Comparison of ENCODE assay signal across 13 cellular contexts in the genomic region with DNA sequence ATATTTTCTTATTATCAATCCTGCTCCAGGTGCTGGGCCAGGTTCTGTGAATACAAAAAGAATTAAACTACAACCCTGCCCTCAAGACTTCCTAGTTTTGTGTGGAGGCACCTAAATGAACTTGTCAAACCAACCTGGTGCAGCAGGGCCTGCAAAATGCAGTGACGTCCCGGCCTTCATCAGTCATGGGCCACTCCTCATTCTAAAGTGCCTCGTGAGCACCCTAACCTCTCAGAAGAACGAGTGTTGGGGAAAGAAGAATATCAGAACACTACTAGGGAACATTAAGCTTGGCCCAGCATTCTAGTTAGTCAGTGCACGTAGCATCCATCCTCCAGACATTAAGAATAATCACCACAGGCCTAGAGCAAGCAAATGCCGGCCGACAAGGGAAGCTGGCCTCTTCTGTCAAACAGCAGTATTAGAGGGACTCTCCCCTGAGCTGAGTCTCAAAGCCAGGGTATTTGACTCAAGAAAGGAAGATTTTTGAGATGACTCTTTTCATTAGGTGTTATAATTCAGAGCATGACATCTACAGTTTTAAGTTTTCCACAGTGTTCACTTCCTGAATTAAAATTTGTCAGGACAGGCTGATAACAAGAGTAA.
DNase-seq lines count a peak whose midpoint lies in the region; ATAC-seq, FAIRE-seq and TF ChIP-seq lines count a peak whose summit lies in the region.
"Had no signal": no experiment of that assay in that cellular context is flagged by ENCODE, and none has a peak within 500 bp of the region (broad histone marks: within the 10 kb centered on the region; RNA-seq: fewer than 3 reads in every experiment).

No MANE protein-coding gene starts in this region.

- H3K27ac Mint-ChIP-seq in CD14-positive monocyte: no peak overlapping the region
- H3K27ac Mint-ChIP-seq: activated B cell treated with CpG ODN at 0.5 μM for 24 hours; activated T-helper 1 cell treated with anti-CD3 and anti-CD28 coated beads, Interleukin-12 subunit alpha, Interleukin-12 subunit beta, Interleukin-2, Interleukin-4 antibody, amounts not matched to agents 30 ng/mL and 10 ng/mL and 1 ng/mL, durations not matched to agents 14 hours and 24 hours and 36 hours had no signal

- H3K9me3 Mint-ChIP-seq in CD14-positive monocyte: no peaks in the 10 kb centered on the region
- H3K9me3 Mint-ChIP-seq: activated B cell treated with CpG ODN at 0.5 μM for 24 hours; activated T-helper 1 cell treated with anti-CD3 and anti-CD28 coated beads, Interleukin-12 subunit alpha, Interleukin-12 subunit beta, Interleukin-2, Interleukin-4 antibody, amounts not matched to agents 30 ng/mL and 10 ng/mL and 1 ng/mL, durations not matched to agents 14 hours and 24 hours and 36 hours had no signal

- TF ChIP-seq EP300 in gastroesophageal sphincter (IDR thresholded peaks at IDR 0.05): no peak

- ATAC-seq in gastroesophageal sphincter: peak; percentile 40
- ATAC-seq in pancreas: peak in 3 of 4 donors; percentile 29 to 39 (median 37)
- no peak for ATAC-seq in aorta (ENCODE audit: low FRiP score)

- no peak for TF ChIP-seq POLR2A in adrenal gland (IDR thresholded peaks at IDR 0.05)
- TF ChIP-seq POLR2A in gastroesophageal sphincter (IDR thresholded peaks at IDR 0.05): no peak

- H3K4me3 ChIP-seq in adrenal gland (no peak overlapping the region), gastroesophageal sphincter (no peak overlapping the region), pancreas (no peak overlapping the region), aorta (ENCODE audit: low read length in 2 of 2) (no peak overlapping the region)
- H3K4me3 ChIP-seq: PC-9 had no signal

- H3K27ac ChIP-seq in adrenal gland: peak overlapping the region; percentile 25 to 90 (median 78)
- peak overlapping the region; percentile 65 to 83 (median 75) for H3K27ac ChIP-seq in gastroesophageal sphincter
- H3K27ac ChIP-seq in pancreas: peak overlapping the region in 2 of 4 donors; percentile 6 to 20
- peak overlapping the region; percentile 52 to 81 for H3K27ac ChIP-seq in aorta (ENCODE audit: low read depth in 1 of 2, low read length in 2 of 2)
- H3K27ac ChIP-seq: parathyroid adenoma, PC-9 had no signal

- H3K36me3 Mint-ChIP-seq in CD14-positive monocyte: peaks cover 14 to 20% of the 10 kb centered on the region in 2 donors

- peaks cover 0 to 2% (median 0%) of the 10 kb centered on the region in 3 donors for H3K27me3 Mint-ChIP-seq in CD14-positive monocyte (ENCODE audit: low read depth in 3 of 3)
- H3K27me3 Mint-ChIP-seq: activated B cell treated with CpG ODN at 0.5 μM for 24 hours had no signal

- H3K27me3 ChIP-seq in adrenal gland: no peaks in the 10 kb centered on the region
- H3K27me3 ChIP-seq in gastroesophageal sphincter: no peaks in the 10 kb centered on the region
- no peaks in the 10 kb centered on the region for H3K27me3 ChIP-seq in pancreas
- no peaks in the 10 kb centered on the region for H3K27me3 ChIP-seq in aorta (ENCODE audit: control insufficient read depth in 1 of 2, insufficient read depth in 2 of 2, low read length in 1 of 2)

- peaks cover 21% of the 10 kb centered on the region for H3K4me1 Mint-ChIP-seq in CD14-positive monocyte

- H3K4me3 Mint-ChIP-seq in CD14-positive monocyte: no peak overlapping the region
- H3K4me3 Mint-ChIP-seq: activated B cell treated with CpG ODN at 0.5 μM for 24 hours; activated T-helper 1 cell treated with anti-CD3 and anti-CD28 coated beads, Interleukin-12 subunit alpha, Interleukin-12 subunit beta, Interleukin-2, Interleukin-4 antibody, amounts not matched to agents 30 ng/mL and 10 ng/mL and 1 ng/mL, durations not matched to agents 14 hours and 24 hours and 36 hours had no signal

- no peaks in the 10 kb centered on the region for H3K9me3 ChIP-seq in adrenal gland (replicated peaks in 1 of 3)
- no peaks in the 10 kb centered on the region for H3K9me3 ChIP-seq in gastroesophageal sphincter
- no peaks in the 10 kb centered on the region for H3K9me3 ChIP-seq in pancreas
- H3K9me3 ChIP-seq in aorta (ENCODE audit: control insufficient read depth, low read length): no peaks in the 10 kb centered on the region

- TF ChIP-seq CTCF in adrenal gland (IDR thresholded peaks at IDR 0.05): no peak
- TF ChIP-seq CTCF in gastroesophageal sphincter (IDR thresholded peaks at IDR 0.05): no peak
- TF ChIP-seq CTCF in pancreas (IDR thresholded peaks at IDR 0.05): no peak
- TF ChIP-seq CTCF in CD14-positive monocyte (IDR thresholded peaks at IDR 0.05): no peak

- H3K4me1 ChIP-seq in adrenal gland (replicated peaks in 1 of 2): peaks cover 19 to 43% of the 10 kb centered on the region in 2 donors
- H3K4me1 ChIP-seq in gastroesophageal sphincter: peaks cover 16 to 59% (median 17%) of the 10 kb centered on the region in 3 donors
- H3K4me1 ChIP-seq in pancreas: peaks cover 0 to 7% (median 4%) of the 10 kb centered on the region in 3 donors
- peaks cover 0 to 15% of the 10 kb centered on the region in 2 donors for H3K4me1 ChIP-seq in aorta (ENCODE audit: control insufficient read depth in 1 of 2, insufficient read depth in 2 of 2, low read length in 2 of 2)

- H3K36me3 ChIP-seq in adrenal gland (replicated peaks in 1 of 2) (no peaks in the 10 kb centered on the region), gastroesophageal sphincter (no peaks in the 10 kb centered on the region), pancreas (no peaks in the 10 kb centered on the region), aorta (ENCODE audit: control insufficient read depth in 1 of 2, insufficient read depth in 2 of 2, low read length in 1 of 2) (no peaks in the 10 kb centered on the region)

- no peak for FAIRE-seq in pancreas (lab: Jason Lieb, UNC)

- DNase-seq in adrenal gland (no peak), pancreas (no peak), aorta (no peak), CD14-positive monocyte (ENCODE audit: low spot score) (no peak), NCI-H526 treated with DMSO at 0.1 percent for 48 hours (lab: John Stamatoyannopoulos, UW) (no peak), NCI-H1694 treated with DMSO at 0.1 percent for 48 hours (lab: John Stamatoyannopoulos, UW) (no peak)
- DNase-seq: activated B cell treated with CpG ODN at 0.5 μM for 24 hours, DMS153, NCI-H1930 had no signal

- WGBS in adrenal gland, 4 donors: 48 to 60% (median 57%) methylated on average over 7 of the region's 7 CpGs
- WGBS in gastroesophageal sphincter (ENCODE audit: low coverage in 1 of 2), 2 donors: 34 to 38% methylated on average over 2 to 5 of the region's 7 CpGs
- 66 to 68% methylated on average over 7 of the region's 7 CpGs for WGBS in pancreas, 2 donors
- WGBS in aorta, 2 donors: 37 to 39% methylated on average over 7 of the region's 7 CpGs

- intact Hi-C loops in adrenal gland (cut with DNase I) (no loop called here), pancreas (cut with DNase I) (no loop called here), aorta (cut with DNase I) (no loop called here), CD14-positive monocyte (cut with micrococcal nuclease) (no loop called here)
